Comparison of ENCODE assay signal across 13 cellular contexts in genomic region chr12:75585309-75585708, GRCh38.
A peak's percentile ranks its signal among the peaks of the same experiment; 100 is the strongest.
DNase-seq lines count a peak whose midpoint lies in the region; ATAC-seq, FAIRE-seq and TF ChIP-seq lines count a peak whose summit lies in the region.
"Had no signal": no experiment of that assay in that cellular context is flagged by ENCODE, and none has a peak within 500 bp of the region (broad histone marks: within the 10 kb centered on the region; RNA-seq: fewer than 3 reads in every experiment).

No MANE protein-coding gene starts in this region.

- peak; percentile 19 for DNase-seq in AG08396 (ENCODE audit: low spot score)
- peak; percentile 77 for DNase-seq in LHCN-M2 (ENCODE audit: low read depth)
- DNase-seq in brain microvascular endothelial cell = peak; percentile 79
- DNase-seq in keratinocyte (ENCODE audit: low read depth, low spot score) = peak; percentile 35
- DNase-seq in NCI-H510A (lab: John Stamatoyannopoulos, UW) = no peak
- no peak for DNase-seq in DMS153 treated with DMSO at 0.1 percent for 48 hours (lab: John Stamatoyannopoulos, UW; ENCODE audit: unreplicated experiment)
- DNase-seq: activated effector memory CD4-positive, alpha-beta T cell treated with Interleukin-2 at 50 U/mL for 16 hours; C1 segment of cervical spinal cord; NCI-H1694 treated with DMSO at 0.1 percent for 48 hours; NK-92 treated with Interleukin-12 subunit alpha and Interleukin-12 subunit beta, amount 100 ng/mL, for 24 hours; occipital lobe had no signal

- H3K9me1 ChIP-seq in keratinocyte (ENCODE audit: control insufficient read depth, extremely low read depth, insufficient read depth, low read length) = no peaks in the 10 kb centered on the region

- H3K9me3 ChIP-seq in keratinocyte (ENCODE audit: control insufficient read depth, low read depth, low read length) = no peaks in the 10 kb centered on the region

- no peaks in the 10 kb centered on the region for H3K79me2 ChIP-seq in keratinocyte (ENCODE audit: control insufficient read depth, insufficient read depth, low read length)

- peak overlapping the region; percentile 55 for H3K4me2 ChIP-seq in keratinocyte (ENCODE audit: control insufficient read depth, extremely low read depth, insufficient read depth, low read depth, low read length)

- no peak overlapping the region for H3K9ac ChIP-seq in keratinocyte (ENCODE audit: control insufficient read depth, extremely low read depth, insufficient read depth, low read length)

- no peaks in the 10 kb centered on the region for H4K20me1 ChIP-seq in keratinocyte (ENCODE audit: control insufficient read depth, extremely low read depth, insufficient read depth, low read length)

- TF ChIP-seq CTCF in brain microvascular endothelial cell (IDR thresholded peaks at IDR 0.05; ENCODE audit: low read depth, low read length, missing control alignments) (no peak), keratinocyte (optimal IDR thresholded peaks at IDR 0.05 in 1 of 3, IDR thresholded peaks at IDR 0.05 in 1 of 3, conservative IDR thresholded peaks at IDR 0.05 in 1 of 3; ENCODE audit: extremely low read depth in 1 of 3, insufficient read depth in 2 of 3, low read length in 3 of 3) (no peak)

- peak overlapping the region; percentile 91 for H2AFZ ChIP-seq in keratinocyte (ENCODE audit: control insufficient read depth, low read length)

- H3K27me3 ChIP-seq in brain microvascular endothelial cell (replicated peaks) (no peaks in the 10 kb centered on the region), keratinocyte (ENCODE audit: control insufficient read depth, extremely low read depth, insufficient read depth, low read length) (no peaks in the 10 kb centered on the region)

- ATAC-seq in HG02759 (IDR thresholded peaks at IDR 0.05; ENCODE audit: unreplicated experiment) (no peak), HG02610 (IDR thresholded peaks at IDR 0.05; ENCODE audit: unreplicated experiment) (no peak)

- H3K4me3 ChIP-seq in brain microvascular endothelial cell (ENCODE audit: low read depth, low read length) = no peak overlapping the region
- no peak overlapping the region for H3K4me3 ChIP-seq in keratinocyte (ENCODE audit: control insufficient read depth in 2 of 3, extremely low read depth in 1 of 3, insufficient read depth in 2 of 3, low read depth in 1 of 3, low read length in 3 of 3)

- FAIRE-seq in keratinocyte (lab: Jason Lieb, UNC) = peak; percentile 85

- H3K36me3 ChIP-seq in brain microvascular endothelial cell (replicated peaks) (no peaks in the 10 kb centered on the region), keratinocyte (ENCODE audit: control insufficient read depth in 2 of 2, extremely low read depth in 1 of 2, insufficient read depth in 2 of 2, low read length in 2 of 2) (no peaks in the 10 kb centered on the region)

- H3K27ac ChIP-seq in brain microvascular endothelial cell (peak overlapping the region; percentile 67), keratinocyte (ENCODE audit: control insufficient read depth, insufficient read depth, low read length) (no peak overlapping the region)

- in situ Hi-C loops in brain microvascular endothelial cell (cut with HindIII; ENCODE audit: low pct_ligation_motif_present, low sequenced_read_pairs) = no loop called here

- dilution Hi-C loops in keratinocyte (cut with MboI; ENCODE audit: extremely low pct_ligation_motif_present, low sequenced_read_pairs) = no loop called here

- peaks cover 14% of the 10 kb centered on the region for H3K4me1 ChIP-seq in keratinocyte (ENCODE audit: control insufficient read depth, extremely low read depth, insufficient read depth, low read length)

Comparison
In these comparisons a context has a peak if more than half of its experiments do, and no peak if none do; other contexts are left out.
1. DNase-seq: peak in AG08396 (single experiment), LHCN-M2 (single experiment), brain microvascular endothelial cell (single experiment) and keratinocyte (single experiment); none in NCI-H510A (single experiment) and DMS153 treated with DMSO at 0.1 percent for 48 hours (single experiment).